In the genomic region with DNA sequence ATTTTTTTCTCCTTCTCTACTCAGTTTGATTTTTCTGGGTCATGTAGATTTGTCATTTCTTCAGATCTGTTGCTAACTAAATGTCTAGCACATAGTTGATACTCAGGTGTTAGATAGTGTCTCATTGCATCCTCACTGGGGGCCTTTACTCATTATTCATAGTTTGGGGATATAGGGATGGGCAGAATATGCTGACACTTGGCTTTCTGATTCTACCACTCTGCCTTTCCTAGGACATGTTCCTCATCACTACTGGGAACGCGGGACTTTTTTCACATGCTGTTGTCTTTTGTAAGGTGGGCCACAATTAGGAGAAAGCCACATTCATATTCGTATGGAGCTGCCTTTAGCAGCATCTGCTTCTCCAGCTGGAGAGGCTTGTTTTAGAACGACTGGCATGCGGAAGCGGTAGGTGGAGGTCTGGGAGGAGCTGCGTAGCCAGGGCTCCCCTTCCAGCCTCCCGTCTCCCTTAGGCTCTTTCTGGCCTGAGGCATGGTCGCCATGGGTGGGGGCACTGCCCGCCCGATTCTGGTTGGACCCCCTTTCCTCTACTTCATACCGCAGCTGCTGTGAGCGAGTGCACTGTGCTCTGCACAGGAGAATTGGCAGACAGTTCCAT, we compare ENCODE assay signal across 23 cellular contexts.
"Had no signal": no experiment of that assay in that cellular context is flagged by ENCODE, and none has a peak within 500 bp of the region (broad histone marks: within the 10 kb centered on the region; RNA-seq: fewer than 3 reads in every experiment).

No MANE protein-coding gene starts in this region.

- H3K4me1 ChIP-seq: adrenal gland, breast epithelium, esophagus squamous epithelium, uterus had no signal

- H3K9me3 Mint-ChIP-seq: activated naive CD4-positive, alpha-beta T cell treated with anti-CD3 and anti-CD28 coated beads, Interleukin-2, amount 50 U/mL, for 24 hours; mesothelial cell of epicardium; nephron had no signal

- H3K4me1 Mint-ChIP-seq: activated CD4-positive, alpha-beta T cell treated with anti-CD3 and anti-CD28 coated beads for 36 hours; nephron had no signal

- H3K27ac Mint-ChIP-seq: activated CD4-positive, alpha-beta T cell treated with anti-CD3 and anti-CD28 coated beads for 36 hours; activated naive CD4-positive, alpha-beta T cell treated with anti-CD3 and anti-CD28 coated beads, Interleukin-2, amount 50 U/mL, for 24 hours; mesothelial cell of epicardium; nephron had no signal

- DNase-seq: activated CD4-positive, alpha-beta T cell treated with anti-CD3 and anti-CD28 coated beads for 36 hours; activated CD4-positive, alpha-beta T cell treated with anti-CD3 and anti-CD28 coated beads, Interleukin-2, amount 50 U/mL, for 48 hours; activated gamma-delta T cell; adrenal gland; cerebellar nuclear complex; cortex of kidney; effector CD4-positive, alpha-beta T cell; esophagus squamous epithelium; kidney; occipital lobe; retina; stimulated activated CD8-positive, alpha-beta memory T cell treated with anti-CD3 and anti-CD28 coated beads, Interleukin-4, amount 100 ng/mL, for 48 hours; stimulated activated naive CD4-positive, alpha-beta T cell treated with Interleukin-2 at 50 U/mL for 16 hours; uterus had no signal

- H3K9me3 ChIP-seq: adrenal gland, breast epithelium, esophagus squamous epithelium, tibial nerve, uterus had no signal

- H3K27ac ChIP-seq: adrenal gland, esophagus squamous epithelium, hepatocyte, tibial nerve, uterus had no signal

- H3K27me3 ChIP-seq: adrenal gland, breast epithelium, esophagus squamous epithelium, hepatocyte, tibial nerve, uterus had no signal

- ATAC-seq: activated CD4-positive, alpha-beta T cell treated with anti-CD3 and anti-CD28 coated beads for 36 hours; left lobe of liver had no signal

- H3K27me3 Mint-ChIP-seq: activated CD4-positive, alpha-beta T cell treated with anti-CD3 and anti-CD28 coated beads for 36 hours; activated naive CD4-positive, alpha-beta T cell treated with anti-CD3 and anti-CD28 coated beads, Interleukin-2, amount 50 U/mL, for 24 hours had no signal

- H2AFZ ChIP-seq: hepatocyte had no signal

- H3K4me3 Mint-ChIP-seq: activated CD4-positive, alpha-beta T cell treated with anti-CD3 and anti-CD28 coated beads for 36 hours; activated naive CD4-positive, alpha-beta T cell treated with anti-CD3 and anti-CD28 coated beads, Interleukin-2, amount 50 U/mL, for 24 hours; mesothelial cell of epicardium; nephron had no signal

- FAIRE-seq: astrocyte, endothelial cell of umbilical vein, kidney had no signal

- H3K36me3 ChIP-seq: breast epithelium, uterus had no signal

- H3K4me2 ChIP-seq: hepatocyte had no signal

- H3K4me3 ChIP-seq: adrenal gland, breast epithelium, esophagus squamous epithelium, hepatocyte, tibial nerve, uterus had no signal
